Comparison of ENCODE assay signal across 8 cellular contexts in the genomic region with DNA sequence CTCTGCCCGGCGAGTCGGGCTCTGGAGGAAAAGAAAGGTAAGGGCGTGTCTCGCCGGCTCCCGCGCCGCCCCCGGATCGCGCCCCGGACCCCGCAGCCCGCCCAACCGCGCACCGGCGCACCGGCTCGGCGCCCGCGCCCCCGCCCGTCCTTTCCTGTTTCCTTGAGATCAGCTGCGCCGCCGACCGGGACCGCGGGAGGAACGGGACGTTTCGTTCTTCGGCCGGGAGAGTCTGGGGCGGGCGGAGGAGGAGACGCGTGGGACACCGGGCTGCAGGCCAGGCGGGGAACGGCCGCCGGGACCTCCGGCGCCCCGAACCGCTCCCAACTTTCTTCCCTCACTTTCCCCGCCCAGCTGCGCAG. TPM values are rescaled to one million over a fixed set of nuclear protein-coding genes. Genes with fewer than 3 reads are reported as not detected.
DNase-seq lines count a peak whose midpoint lies in the region; ATAC-seq and TF ChIP-seq lines count a peak whose summit lies in the region.

No MANE protein-coding gene starts in this region.

- peaks cover 5% of the 10 kb centered on the region; the same call in 1 of the 2 replicates for H3K4me1 Mint-ChIP-seq in WTC11

- H3K27me3 ChIP-seq in hepatocyte = no peaks in the 10 kb centered on the region

- H3K4me3 ChIP-seq in hepatocyte = peak overlapping the region; percentile 96
- peak overlapping the region; percentile 81 for H3K4me3 ChIP-seq in skeletal muscle cell (ENCODE audit: low read depth, low read length)

- under 1% methylated on average over 45 of the region's 52 CpGs for WGBS in hepatocyte (ENCODE audit: low lambda C conversion rate, missing lambda C conversion rate)

- no peaks in the 10 kb centered on the region for H3K36me3 Mint-ChIP-seq in WTC11

- no peak for TF ChIP-seq CTCF in WTC11 (IDR thresholded peaks at IDR 0.05)
- TF ChIP-seq CTCF in hepatocyte (IDR thresholded peaks at IDR 0.05; ENCODE audit: poor library complexity) = no peak

- ATAC-seq in GM19351 (IDR thresholded peaks at IDR 0.05; ENCODE audit: unreplicated experiment) = peak; percentile 23
- ATAC-seq in WTC11 = no peak; the same call in 1 of the 2 replicates
- ATAC-seq in GM19023 (IDR thresholded peaks at IDR 0.05; ENCODE audit: unreplicated experiment) = no peak
- no peak for ATAC-seq in HG03565 (IDR thresholded peaks at IDR 0.05; ENCODE audit: unreplicated experiment)
- ATAC-seq in GM19397 (IDR thresholded peaks at IDR 0.05; ENCODE audit: unreplicated experiment) = no peak

- peak overlapping the region; percentile 93 for H3K4me2 ChIP-seq in hepatocyte

- no peaks in the 10 kb centered on the region for H3K9me2 ChIP-seq in hepatocyte (replicated peaks; ENCODE audit: insufficient read depth)

- H3K27ac ChIP-seq in hepatocyte = peak overlapping the region; percentile 98

- CTCF ChIA-PET in WTC11 (lab: Charles Lee) = interaction anchor here (1.4 to 3.5 kb wide), 3 partner anchors 111 to 236 kb away, joined by 4 to 16 read pairs (median 5); no protein-coding TSS in a partner anchor

- H2AFZ ChIP-seq in hepatocyte = peak overlapping the region; percentile 69

- H4K20me1 ChIP-seq in hepatocyte (ENCODE audit: insufficient read depth, poor library complexity, severe bottlenecking) = peaks cover 5% of the 10 kb centered on the region

- H3K27me3 Mint-ChIP-seq in WTC11 (ENCODE audit: low read depth) = peaks cover 69% of the 10 kb centered on the region

- peak overlapping the region; percentile 60 for H3K4me3 Mint-ChIP-seq in WTC11

- H3K9me3 Mint-ChIP-seq in WTC11 = no peaks in the 10 kb centered on the region

- H3K9me3 ChIP-seq in hepatocyte (ENCODE audit: low read depth) = no peaks in the 10 kb centered on the region

- H3K27ac Mint-ChIP-seq in WTC11 = no peak overlapping the region

- no peaks in the 10 kb centered on the region for H3K36me3 ChIP-seq in hepatocyte (replicated peaks; ENCODE audit: insufficient read depth, low read depth)

- peaks cover 48% of the 10 kb centered on the region for H3K79me2 ChIP-seq in hepatocyte

- H3K4me1 ChIP-seq in hepatocyte (ENCODE audit: insufficient read depth) = no peaks in the 10 kb centered on the region

- DNase-seq in WTC11 (ENCODE audit: low spot score) (peak; percentile 67), hepatocyte (ENCODE audit: low spot score) (peak; percentile 74), skeletal muscle cell (ENCODE audit: low read depth) (no peak), pons (ENCODE audit: low spot score) (no peak)

- POLR2A ChIA-PET in WTC11 (lab: Charles Lee) = interaction anchor here (1.0 kb wide), 1 partner anchor 12 kb away, joined by 3 read pairs; no protein-coding TSS in a partner anchor

TF ChIP-seq in WTC11, 78 proteins besides CTCF, POLR2A, EP300 and RAD21:
- TF ChIP-seq, protein P1, sequence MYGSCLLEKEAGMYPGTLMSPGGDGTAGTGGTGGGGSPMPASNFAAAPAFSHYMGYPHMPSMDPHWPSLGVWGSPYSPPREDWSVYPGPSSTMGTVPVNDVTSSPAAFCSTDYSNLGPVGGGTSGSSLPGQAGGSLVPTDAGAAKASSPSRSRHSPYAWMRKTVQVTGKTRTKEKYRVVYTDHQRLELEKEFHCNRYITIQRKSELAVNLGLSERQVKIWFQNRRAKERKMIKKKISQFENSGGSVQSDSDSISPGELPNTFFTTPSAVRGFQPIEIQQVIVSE (CRISPR knock-in tag; IDR thresholded peaks at IDR 0.05; ENCODE audit: borderline replicate concordance) = no peak
- no peak for TF ChIP-seq SOX15 (CRISPR knock-in tag; IDR thresholded peaks at IDR 0.05)
- TF ChIP-seq FOXP4 (CRISPR knock-in tag; IDR thresholded peaks at IDR 0.05) = peak; percentile 19; the same call in 1 of the 2 replicates

RNA-seq across cellular contexts. Expression of gene EGFR, which starts 0.5 kb away (rescaled TPM):
- total RNA-seq in WTC11 (2021) (5.9 to 7.6 TPM (median 6.0 TPM) in 3 replicates), hepatocyte (40.6 and 51.0 TPM in 2 replicates)
- 21.6 and 28.3 TPM in 2 replicates for polyA plus RNA-seq in hepatocyte

Comparison
In these comparisons a context has a peak if more than half of its experiments do, and no peak if none do; other contexts are left out.
1. DNase-seq: peak in WTC11 (single experiment) and hepatocyte (single experiment); none in skeletal muscle cell (single experiment) and pons (single experiment).